13 cellular contexts compared by ENCODE assay signal in the genomic region with DNA sequence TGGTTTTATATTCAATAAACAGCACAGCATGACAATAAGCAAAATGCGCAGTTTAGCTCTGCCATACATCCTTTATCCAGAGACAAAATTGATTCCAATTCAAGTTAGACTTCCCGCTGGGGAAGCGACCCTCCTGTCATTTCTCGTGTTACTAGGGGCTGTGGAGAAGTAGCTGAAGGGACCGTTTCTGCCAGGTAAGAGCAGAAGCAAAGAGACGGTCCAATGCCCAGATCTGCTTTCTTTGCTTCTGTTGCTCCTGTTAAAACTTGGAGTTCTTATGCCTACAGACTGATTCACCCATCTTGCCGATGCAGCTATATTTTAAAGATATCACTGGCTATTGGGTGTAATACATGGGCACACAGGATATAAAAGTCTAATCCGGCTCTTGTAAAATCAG.
DNase-seq lines count a peak whose midpoint lies in the region; TF ChIP-seq lines count a peak whose summit lies in the region.
"Had no signal": no experiment of that assay in that cellular context is flagged by ENCODE, and none has a peak within 500 bp of the region (broad histone marks: within the 10 kb centered on the region; RNA-seq: fewer than 3 reads in every experiment).

No MANE protein-coding gene starts in this region.

- H3K36me3 ChIP-seq in mesenchymal stem cell (ENCODE audit: control insufficient read depth in 1 of 2, insufficient read depth in 2 of 2, low read depth in 1 of 2, low read length in 2 of 2): no peaks in the 10 kb centered on the region
- no peaks in the 10 kb centered on the region for H3K36me3 ChIP-seq in subcutaneous abdominal adipose tissue (ENCODE audit: control insufficient read depth in 5 of 5, insufficient read depth in 5 of 5, low read length in 5 of 5)
- no peaks in the 10 kb centered on the region for H3K36me3 ChIP-seq in prostate gland
- H3K36me3 ChIP-seq: BE2C, HAP-1 had no signal

- no peak overlapping the region for H2AFZ ChIP-seq in mesenchymal stem cell (ENCODE audit: low read depth, low read length)

- no peak overlapping the region for H3K4me2 ChIP-seq in mesenchymal stem cell (ENCODE audit: low read length, poor library complexity, severe bottlenecking)

- 97% methylated on average over 7 of the region's 8 CpGs for WGBS in mesenchymal stem cell
- WGBS in prostate gland: 72% methylated on average over 8 of the region's 8 CpGs

- H2AK5ac ChIP-seq in mesenchymal stem cell (ENCODE audit: low read length, severe bottlenecking): peak overlapping the region; percentile 90

- TF ChIP-seq CTCF in prostate gland (IDR thresholded peaks at IDR 0.05) (no peak), foreskin fibroblast (IDR thresholded peaks at IDR 0.05; ENCODE audit: low read depth, low read length) (no peak)

- H2BK12ac ChIP-seq in mesenchymal stem cell (ENCODE audit: low read length in 2 of 2): no peak overlapping the region

- H2BK5ac ChIP-seq in mesenchymal stem cell (ENCODE audit: low read depth, low read length, poor library complexity, severe bottlenecking): no peak overlapping the region

- no peak overlapping the region for H3K23ac ChIP-seq in mesenchymal stem cell (ENCODE audit: low read length in 2 of 2)

- TF ChIP-seq POLR2A in prostate gland (IDR thresholded peaks at IDR 0.05): no peak

- H3K4me3 ChIP-seq in mesenchymal stem cell (ENCODE audit: insufficient read depth in 1 of 2, low read depth in 1 of 2, low read length in 2 of 2) (no peak overlapping the region), subcutaneous abdominal adipose tissue (ENCODE audit: low read depth in 1 of 5, low read length in 5 of 5) (no peak overlapping the region), prostate gland (no peak overlapping the region), foreskin fibroblast (ENCODE audit: low read depth in 1 of 2, low read length in 2 of 2) (no peak overlapping the region)
- H3K4me3 ChIP-seq: A549, HAP-1 had no signal

- H3K14ac ChIP-seq in mesenchymal stem cell (ENCODE audit: low read length in 2 of 2): no peak overlapping the region

- H3K4me1 ChIP-seq in mesenchymal stem cell (ENCODE audit: control insufficient read depth, insufficient read depth, low read depth, low read length): peaks cover 3% of the 10 kb centered on the region
- peaks cover 0 to 30% (median 12%) of the 10 kb centered on the region in 5 donors for H3K4me1 ChIP-seq in subcutaneous abdominal adipose tissue (ENCODE audit: control insufficient read depth in 5 of 5, insufficient read depth in 5 of 5, low read length in 5 of 5)
- no peaks in the 10 kb centered on the region for H3K4me1 ChIP-seq in prostate gland (replicated peaks)
- H3K4me1 ChIP-seq: A549, BE2C, HAP-1 had no signal

- DNase-seq in NCI-H69 (lab: John Stamatoyannopoulos, UW) (peak; percentile 35), mesenchymal stem cell (no peak), prostate gland (ENCODE audit: low spot score) (no peak), foreskin fibroblast (no peak), T-helper 9 cell (no peak)
- DNase-seq: BE2C; CD4-positive, alpha-beta memory T cell; DMS79 treated with DMSO at 0.1 percent for 48 hours; GDM1 had no signal

- H3K18ac ChIP-seq in mesenchymal stem cell (ENCODE audit: low read depth in 1 of 2, low read length in 2 of 2): no peak overlapping the region

- H3K9me3 ChIP-seq in mesenchymal stem cell (ENCODE audit: control insufficient read depth, low read length) (peaks cover 8% of the 10 kb centered on the region), subcutaneous abdominal adipose tissue (ENCODE audit: control insufficient read depth in 5 of 5, low read length in 5 of 5) (peaks cover 0 to 15% (median 7%) of the 10 kb centered on the region in 5 donors), prostate gland (no peaks in the 10 kb centered on the region)
- H3K9me3 ChIP-seq: A549, BE2C, HAP-1 had no signal

- no peaks in the 10 kb centered on the region for H3K79me1 ChIP-seq in mesenchymal stem cell (replicated peaks; ENCODE audit: low read length, poor library complexity, severe bottlenecking)

- no peaks in the 10 kb centered on the region for H3K27me3 ChIP-seq in mesenchymal stem cell (ENCODE audit: control insufficient read depth in 1 of 2, insufficient read depth in 1 of 2, low read length in 2 of 2)
- H3K27me3 ChIP-seq in subcutaneous abdominal adipose tissue (ENCODE audit: control insufficient read depth in 5 of 5, insufficient read depth in 4 of 5, low read length in 5 of 5): no peaks in the 10 kb centered on the region
- H3K27me3 ChIP-seq in prostate gland (replicated peaks; ENCODE audit: insufficient read depth): no peaks in the 10 kb centered on the region

- H2BK120ac ChIP-seq in mesenchymal stem cell (ENCODE audit: low read depth, low read length): no peak overlapping the region

- H2BK15ac ChIP-seq in mesenchymal stem cell (ENCODE audit: low read depth, poor library complexity, severe bottlenecking): no peak overlapping the region

- intact Hi-C loops in prostate gland (cut with DNase I): no loop called here

- H3K27ac ChIP-seq in mesenchymal stem cell (ENCODE audit: low read length, poor library complexity, severe bottlenecking) (no peak overlapping the region), subcutaneous abdominal adipose tissue (ENCODE audit: low read depth, low read length) (peak overlapping the region; percentile 61), prostate gland (no peak overlapping the region)
- H3K27ac ChIP-seq: A549, C4-2B had no signal

- H4K91ac ChIP-seq in mesenchymal stem cell (ENCODE audit: low read length): no peak overlapping the region

- no peak overlapping the region for H3K4ac ChIP-seq in mesenchymal stem cell (ENCODE audit: low read depth in 1 of 2, low read length in 2 of 2)

- H4K8ac ChIP-seq in mesenchymal stem cell (ENCODE audit: low read length): no peak overlapping the region

- no peak overlapping the region for H3K9ac ChIP-seq in mesenchymal stem cell (ENCODE audit: low read length)
- no peak overlapping the region for H3K9ac ChIP-seq in subcutaneous abdominal adipose tissue (ENCODE audit: low read length in 5 of 5)
